ENCODE assay signal across 8 cellular contexts in the genomic region with DNA sequence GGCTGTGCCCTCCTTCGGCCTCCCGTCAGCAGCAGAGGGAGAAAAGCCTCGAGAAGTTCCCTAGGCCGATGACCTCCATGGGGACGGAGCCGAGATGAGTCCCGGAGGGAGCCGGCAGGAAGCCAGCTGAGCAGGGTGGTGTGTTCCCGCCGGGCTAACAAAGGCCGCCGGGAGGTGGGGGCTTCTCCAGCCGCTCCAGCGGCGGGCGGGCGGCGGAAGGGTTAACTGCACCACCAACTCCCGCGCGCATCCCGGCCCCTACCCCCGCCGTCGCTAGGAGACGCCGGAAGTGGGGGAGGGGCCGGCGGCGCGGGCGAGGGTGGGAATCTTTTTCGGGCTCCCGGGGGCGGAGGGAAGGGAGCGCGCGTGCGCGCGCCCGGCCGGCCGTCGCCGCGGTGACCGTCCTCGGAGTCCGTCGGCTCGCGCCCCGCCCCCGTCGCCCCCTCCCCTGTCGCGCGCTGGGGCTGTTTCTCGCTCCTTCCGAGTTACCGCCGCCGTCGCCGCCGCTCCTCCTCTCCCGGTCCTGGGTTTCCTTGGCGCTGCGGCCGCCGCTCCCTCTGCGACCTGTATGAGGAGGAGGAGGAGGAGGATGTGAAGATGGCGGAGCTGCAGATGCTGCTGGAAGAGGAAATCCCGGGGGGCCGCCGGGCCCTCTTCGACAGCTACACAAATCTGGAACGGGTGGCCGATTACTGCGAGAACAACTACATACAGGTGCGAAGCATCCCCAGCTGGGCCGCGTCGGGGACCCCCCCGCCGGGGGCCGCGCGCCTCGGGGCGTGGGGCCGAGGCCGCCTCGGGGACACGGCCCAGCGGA. TPM values are rescaled to one million over a fixed set of nuclear protein-coding genes. Genes with fewer than 3 reads are reported as not detected.
DNase-seq lines count a peak whose midpoint lies in the region; ATAC-seq and TF ChIP-seq lines count a peak whose summit lies in the region.

TSS of gene ABI2 (plus strand) at position 477 of the 817 bp plus-strand sequence. CDS start at position 598, 121 bp downstream.

- no peak for TF ChIP-seq CTCF in left lung (IDR thresholded peaks at IDR 0.05)

- peak within 1 kb of the TSS; percentile 85 to 99 for H3K4me3 ChIP-seq in left lung

- peak within 1 kb of the TSS; percentile 75 to 82 for H3K27ac ChIP-seq in left lung

- no peaks in the 10 kb centered on the region for H3K9me3 ChIP-seq in left lung

- intact Hi-C loops in left lung (cut with DNase I): no loop called here

- H3K27me3 ChIP-seq in left lung: peaks cover 0 to 16% of the 10 kb centered on the region in 2 donors

- ATAC-seq in HG03196 (IDR thresholded peaks at IDR 0.05; ENCODE audit: unreplicated experiment) (peak; percentile 53), left lung (peak; percentile 94)

- no peaks in the 10 kb centered on the region for H3K36me3 ChIP-seq in left lung

- peaks cover 10 to 27% of the 10 kb centered on the region in 2 donors for H3K4me1 ChIP-seq in left lung

- TF ChIP-seq POLR2A in GM18951 (IDR thresholded peaks at IDR 0.05; ENCODE audit: extremely low read depth, insufficient read depth, insufficient read length): peak; percentile 59

- DNase-seq in AG08396 (ENCODE audit: low spot score) (peak; percentile 97), NCI-H510A treated with DMSO at 0.1 percent for 48 hours (lab: John Stamatoyannopoulos, UW) (peak; percentile 91), dermis blood vessel endothelial cell (peak; percentile 86), left lung (peak; percentile 85 to 92)
- DNase-seq in activated CD4-positive, alpha-beta T cell treated with anti-CD3 and anti-CD28 coated beads, Interleukin-2, amount 50 U/mL, for 1 hour: peak; percentile 44
- peak; percentile 59 for DNase-seq in stimulated activated CD4-positive, alpha-beta T cell treated with anti-CD3 and anti-CD28 coated beads, Interleukin-2, amount 100 ng/mL, for 4 hours (ENCODE audit: low read depth)

- in situ Hi-C loops in GM18951 (cut with MboI; ENCODE audit: low sequenced_read_pairs, unreplicated experiment): no loop called here

RNA-seq across cellular contexts. Expression of gene ABI2, which starts in this region (rescaled TPM):
- 23.7 and 40.0 TPM in 2 replicates for total RNA-seq in dermis blood vessel endothelial cell
- 10 to 100 TPM; 32.8 to 51.2 TPM for total RNA-seq in left lung

Comparison
In these comparisons a context has a peak if more than half of its experiments do, and no peak if none do; other contexts are left out.
1. Peak in every context shown above with its lines: DNase-seq, ATAC-seq, H3K4me3 ChIP-seq and H3K27ac ChIP-seq.
2. DNase-seq: peak in every context shown above with its lines; median percentile 97 in AG08396; 91 in NCI-H510A treated with DMSO at 0.1 percent for 48 hours; 88 in left lung; 86 in dermis blood vessel endothelial cell; 59 in stimulated activated CD4-positive, alpha-beta T cell treated with anti-CD3 and anti-CD28 coated beads, Interleukin-2, amount 100 ng/mL, for 4 hours; 44 in activated CD4-positive, alpha-beta T cell treated with anti-CD3 and anti-CD28 coated beads, Interleukin-2, amount 50 U/mL, for 1 hour.